1 cellular context compared by ENCODE assay signal in the genomic region with DNA sequence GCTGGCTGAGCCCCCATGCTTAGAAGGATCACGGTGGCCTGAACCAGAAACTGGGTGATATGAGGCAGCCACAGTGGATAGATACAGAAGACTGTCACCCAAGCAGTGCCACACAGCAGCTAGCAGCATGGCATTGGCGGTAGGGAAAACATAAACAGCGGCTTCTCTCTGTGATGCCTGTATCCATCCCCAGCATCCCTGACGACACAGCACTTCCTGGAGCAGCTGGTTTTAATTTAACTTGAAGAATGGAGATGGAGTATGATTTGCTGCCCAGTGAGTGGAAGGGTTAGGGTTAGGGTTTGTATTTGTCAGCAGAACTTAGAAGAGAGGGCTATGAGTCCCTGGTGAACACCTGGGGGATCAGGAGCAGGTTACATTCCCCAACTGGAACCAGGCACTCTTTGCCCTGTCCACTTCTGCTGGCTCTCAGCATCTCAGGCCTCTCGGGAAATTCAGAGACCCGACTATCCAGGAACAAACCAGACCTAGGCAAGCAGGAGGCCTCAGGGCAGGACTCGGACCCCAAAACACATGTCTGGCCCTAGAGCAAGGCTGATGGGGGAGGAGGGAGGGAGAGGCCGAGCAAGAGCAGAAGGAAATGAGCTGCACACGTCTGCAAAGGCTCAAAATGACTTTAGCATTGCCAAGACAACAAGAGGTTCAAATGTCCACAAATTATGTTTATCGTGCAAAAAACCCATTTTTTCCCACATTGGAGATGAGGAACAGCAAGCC.
TF ChIP-seq lines count a peak whose summit lies in the region.

No MANE protein-coding gene starts in this region.

TF ChIP-seq in K562, 482 proteins besides CTCF, POLR2A, EP300 and RAD21:
- TF ChIP-seq ZNF316 (IDR thresholded peaks at IDR 0.05) = peak; percentile 38; the same call in 1 of the 2 replicates
- TF ChIP-seq, protein P1, sequence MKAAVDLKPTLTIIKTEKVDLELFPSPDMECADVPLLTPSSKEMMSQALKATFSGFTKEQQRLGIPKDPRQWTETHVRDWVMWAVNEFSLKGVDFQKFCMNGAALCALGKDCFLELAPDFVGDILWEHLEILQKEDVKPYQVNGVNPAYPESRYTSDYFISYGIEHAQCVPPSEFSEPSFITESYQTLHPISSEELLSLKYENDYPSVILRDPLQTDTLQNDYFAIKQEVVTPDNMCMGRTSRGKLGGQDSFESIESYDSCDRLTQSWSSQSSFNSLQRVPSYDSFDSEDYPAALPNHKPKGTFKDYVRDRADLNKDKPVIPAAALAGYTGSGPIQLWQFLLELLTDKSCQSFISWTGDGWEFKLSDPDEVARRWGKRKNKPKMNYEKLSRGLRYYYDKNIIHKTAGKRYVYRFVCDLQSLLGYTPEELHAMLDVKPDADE (conservative IDR thresholded peaks at IDR 0.05; ENCODE audit: control insufficient read depth, low read depth, low read length) = no peak
- TF ChIP-seq, protein P2, sequence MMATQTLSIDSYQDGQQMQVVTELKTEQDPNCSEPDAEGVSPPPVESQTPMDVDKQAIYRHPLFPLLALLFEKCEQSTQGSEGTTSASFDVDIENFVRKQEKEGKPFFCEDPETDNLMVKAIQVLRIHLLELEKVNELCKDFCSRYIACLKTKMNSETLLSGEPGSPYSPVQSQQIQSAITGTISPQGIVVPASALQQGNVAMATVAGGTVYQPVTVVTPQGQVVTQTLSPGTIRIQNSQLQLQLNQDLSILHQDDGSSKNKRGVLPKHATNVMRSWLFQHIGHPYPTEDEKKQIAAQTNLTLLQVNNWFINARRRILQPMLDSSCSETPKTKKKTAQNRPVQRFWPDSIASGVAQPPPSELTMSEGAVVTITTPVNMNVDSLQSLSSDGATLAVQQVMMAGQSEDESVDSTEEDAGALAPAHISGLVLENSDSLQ (IDR thresholded peaks at IDR 0.05) = no peak
